8 cellular contexts compared by ENCODE assay signal in genomic region chr12:31728289-31728916, GRCh38.
DNase-seq lines count a peak whose midpoint lies in the region; ATAC-seq and TF ChIP-seq lines count a peak whose summit lies in the region.

No MANE protein-coding gene starts in this region.

- DNase-seq in NCI-H446 treated with DMSO at 0.1 percent for 48 hours (lab: John Stamatoyannopoulos, UW) (peak; percentile 50), brain microvascular endothelial cell (no peak)
- peak; percentile 38 to 47 for DNase-seq in stimulated activated CD4-positive, alpha-beta T cell treated with anti-CD3 and anti-CD28 coated beads, Interleukin-2, amount 100 ng/mL, for 24 hours

- H3K36me3 ChIP-seq in brain microvascular endothelial cell (replicated peaks), result no peaks in the 10 kb centered on the region

- H3K27me3 ChIP-seq in brain microvascular endothelial cell (replicated peaks) (no peaks in the 10 kb centered on the region), layer of hippocampus (ENCODE audit: control insufficient read depth, insufficient read depth, low read length) (no peaks in the 10 kb centered on the region)

- H3K4me3 ChIP-seq in brain microvascular endothelial cell (ENCODE audit: low read depth, low read length), result peak overlapping the region; percentile 74

- no peak for TF ChIP-seq CTCF in C4-2B (conservative IDR thresholded peaks at IDR 0.05)
- TF ChIP-seq CTCF in brain microvascular endothelial cell (IDR thresholded peaks at IDR 0.05; ENCODE audit: low read depth, low read length, missing control alignments), result no peak

- in situ Hi-C loops in brain microvascular endothelial cell (cut with HindIII; ENCODE audit: low pct_ligation_motif_present, low sequenced_read_pairs), result no loop called here

- ATAC-seq in GM19035 (IDR thresholded peaks at IDR 0.05; ENCODE audit: unreplicated experiment) (peak; percentile 9), GM18868 (IDR thresholded peaks at IDR 0.05; ENCODE audit: unreplicated experiment) (no peak), HG03432 (IDR thresholded peaks at IDR 0.05; ENCODE audit: unreplicated experiment) (no peak)

- H3K27ac ChIP-seq in C4-2B, result peak overlapping the region; percentile 85
- H3K27ac ChIP-seq in brain microvascular endothelial cell, result peak overlapping the region; percentile 84
- H3K27ac ChIP-seq in layer of hippocampus (ENCODE audit: low read depth, low read length), result peak overlapping the region; percentile 97
